In the genomic region with DNA sequence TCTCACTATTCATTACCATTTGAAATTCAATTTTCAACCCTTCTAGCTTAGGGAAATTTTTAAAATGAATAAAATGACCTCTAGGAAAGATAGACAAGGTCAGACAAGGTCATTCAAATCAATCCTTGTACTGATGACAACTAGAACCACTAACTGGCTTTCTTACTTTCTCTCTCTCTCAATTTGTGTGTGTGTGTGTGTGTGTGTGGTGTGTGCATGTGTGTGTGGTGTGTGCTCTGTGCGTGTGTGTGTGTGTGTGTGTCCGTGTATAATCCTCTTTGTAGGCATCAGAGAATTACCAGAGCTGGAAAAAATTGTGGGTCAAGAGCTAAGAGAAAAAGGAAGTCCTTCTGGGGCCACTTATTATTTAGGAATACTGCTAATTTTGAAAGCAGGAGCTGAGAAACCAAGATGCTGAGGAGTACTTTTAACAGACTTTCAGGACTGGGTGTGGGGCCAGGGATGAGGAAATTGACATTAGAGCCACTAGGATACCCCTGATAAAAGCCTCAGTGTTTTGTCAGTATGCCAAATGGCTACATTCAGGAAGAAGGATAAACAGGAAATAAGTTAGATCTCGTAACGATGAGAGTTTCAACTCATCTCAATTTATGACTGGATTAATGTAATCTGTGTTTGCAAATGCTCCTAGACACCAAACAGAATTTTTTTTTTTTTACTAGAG, we compare ENCODE assay signal across 1 cellular context.
A peak's percentile ranks its signal among the peaks of the same experiment; 100 is the strongest.
TF ChIP-seq lines count a peak whose summit lies in the region.

No MANE protein-coding gene starts in this region.

TF ChIP-seq in GM12878, 131 proteins besides CTCF, POLR2A, EP300 and RAD21 (continued from another document):
- no peak for TF ChIP-seq ZNF592 (IDR thresholded peaks at IDR 0.05)
- no peak for TF ChIP-seq RAD51 (IDR thresholded peaks at IDR 0.05)
- peak; percentile 69; the same call in 1 of the 2 replicates for TF ChIP-seq NR2F1 (conservative IDR thresholded peaks at IDR 0.05)
- TF ChIP-seq, protein P1, sequence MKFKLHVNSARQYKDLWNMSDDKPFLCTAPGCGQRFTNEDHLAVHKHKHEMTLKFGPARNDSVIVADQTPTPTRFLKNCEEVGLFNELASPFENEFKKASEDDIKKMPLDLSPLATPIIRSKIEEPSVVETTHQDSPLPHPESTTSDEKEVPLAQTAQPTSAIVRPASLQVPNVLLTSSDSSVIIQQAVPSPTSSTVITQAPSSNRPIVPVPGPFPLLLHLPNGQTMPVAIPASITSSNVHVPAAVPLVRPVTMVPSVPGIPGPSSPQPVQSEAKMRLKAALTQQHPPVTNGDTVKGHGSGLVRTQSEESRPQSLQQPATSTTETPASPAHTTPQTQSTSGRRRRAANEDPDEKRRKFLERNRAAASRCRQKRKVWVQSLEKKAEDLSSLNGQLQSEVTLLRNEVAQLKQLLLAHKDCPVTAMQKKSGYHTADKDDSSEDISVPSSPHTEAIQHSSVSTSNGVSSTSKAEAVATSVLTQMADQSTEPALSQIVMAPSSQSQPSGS (IDR thresholded peaks at IDR 0.05; ENCODE audit: low read length), result no peak
- peak; percentile 48; the same call in 1 of the 2 replicates for TF ChIP-seq MTA2 (IDR thresholded peaks at IDR 0.05; ENCODE audit: low read depth)
- TF ChIP-seq CUX1 (IDR thresholded peaks at IDR 0.05; ENCODE audit: insufficient replicate concordance, low read depth, low read length), result no peak
- TF ChIP-seq SP1 (IDR thresholded peaks at IDR 0.05; ENCODE audit: low read depth, low read length), result no peak
- no peak for TF ChIP-seq LARP7 (IDR thresholded peaks at IDR 0.05)
- no peak for TF ChIP-seq NR2C2 (IDR thresholded peaks at IDR 0.05; ENCODE audit: borderline replicate concordance, control insufficient read depth, insufficient read length, low read depth)
- TF ChIP-seq NBN (IDR thresholded peaks at IDR 0.05), result peak; percentile 30; the same call in 1 of the 2 replicates
- TF ChIP-seq SUPT20H (IDR thresholded peaks at IDR 0.05; ENCODE audit: borderline replicate concordance, control insufficient read depth, low read depth, low read length), result no peak
- no peak for TF ChIP-seq RB1 (IDR thresholded peaks at IDR 0.05; ENCODE audit: borderline replicate concordance)
- TF ChIP-seq MLLT1 (IDR thresholded peaks at IDR 0.05), result 0 out of 2 replicates have a peak, but pooled peaks have one; percentile 18
- no peak for TF ChIP-seq ZNF24 (IDR thresholded peaks at IDR 0.05)
TF ChIP-seq in GM12878: peak in this region for 6.
